Comparison of ENCODE assay signal across 14 cellular contexts in genomic region chr2:207938886-207939285, GRCh38.
"Had no signal": no experiment of that assay in that cellular context is flagged by ENCODE, and none has a peak within 500 bp of the region (broad histone marks: within the 10 kb centered on the region; RNA-seq: fewer than 3 reads in every experiment).

No MANE protein-coding gene starts in this region.

- H3K4me1 ChIP-seq: parathyroid adenoma, vagina had no signal

- DNase-seq: activated CD4-positive, alpha-beta T cell treated with anti-CD3 and anti-CD28 coated beads for 48 hours; activated CD8-positive, alpha-beta memory T cell treated with anti-CD3 and anti-CD28 coated beads, Interleukin-2, amount 50 U/mL, for 4 hours; activated CD8-positive, alpha-beta T cell treated with anti-CD3 and anti-CD28 coated beads, Interleukin-2, amount 10 ng/mL, durations not matched to agents 7 days and 5 days; activated effector memory CD4-positive, alpha-beta T cell treated with anti-CD3 and anti-CD28 coated beads, Interleukin-2, amount 50 U/mL, for 16 hours; activated T-cell treated with anti-CD3 and anti-CD28 coated beads, Interleukin-2, amount 50 U/mL, for 48 hours; caudate nucleus; naive thymus-derived CD8-positive, alpha-beta T cell; stimulated activated CD4-positive, alpha-beta T cell treated with anti-CD3 and anti-CD28 coated beads, Interleukin-12 subunit alpha, Interleukin-12 subunit beta, amount 100 ng/mL, for 4 hours; T-helper 2 cell had no signal

- H3K27me3 Mint-ChIP-seq: activated naive CD4-positive, alpha-beta T cell treated with anti-CD3 and anti-CD28 coated beads, Interleukin-2, amount 50 U/mL, for 24 hours; naive thymus-derived CD8-positive, alpha-beta T cell; stimulated activated memory B cell treated with anti-CD40 and anti-IgM and Interleukin-4, amounts not matched to agents 10 μg/mL and 1 μg/mL and 100 μg/mL, for 72 hours had no signal

- H3K4me3 ChIP-seq: vagina had no signal

- H3K27ac ChIP-seq: neutrophil, parathyroid adenoma, vagina had no signal

- H3K4me3 Mint-ChIP-seq: activated CD8-positive, alpha-beta T cell treated with anti-CD3 and anti-CD28 coated beads, Interleukin-2, amount 10 ng/mL, durations not matched to agents 7 days and 5 days; activated naive CD4-positive, alpha-beta T cell treated with anti-CD3 and anti-CD28 coated beads, Interleukin-2, amount 50 U/mL, for 24 hours; naive thymus-derived CD8-positive, alpha-beta T cell; stimulated activated memory B cell treated with anti-CD40 and anti-IgM and Interleukin-4, amounts not matched to agents 10 μg/mL and 1 μg/mL and 100 μg/mL, for 72 hours had no signal

- ATAC-seq: activated CD8-positive, alpha-beta T cell treated with anti-CD3 and anti-CD28 coated beads, Interleukin-2, amount 10 ng/mL, durations not matched to agents 7 days and 5 days; naive thymus-derived CD8-positive, alpha-beta T cell; stimulated activated memory B cell treated with anti-CD40 and anti-IgM and Interleukin-4, amounts not matched to agents 10 μg/mL and 1 μg/mL and 100 μg/mL, for 72 hours had no signal

- H3K27me3 ChIP-seq: neutrophil, vagina had no signal

- H3K9ac ChIP-seq: parathyroid adenoma had no signal

- H3K36me3 ChIP-seq: vagina had no signal

- H3K9me3 Mint-ChIP-seq: activated naive CD4-positive, alpha-beta T cell treated with anti-CD3 and anti-CD28 coated beads, Interleukin-2, amount 50 U/mL, for 24 hours; naive thymus-derived CD8-positive, alpha-beta T cell; stimulated activated memory B cell treated with anti-CD40 and anti-IgM and Interleukin-4, amounts not matched to agents 10 μg/mL and 1 μg/mL and 100 μg/mL, for 72 hours had no signal

- H2AFZ ChIP-seq: parathyroid adenoma had no signal

- H3K9me3 ChIP-seq: neutrophil, vagina had no signal

- H3K27ac Mint-ChIP-seq: activated CD8-positive, alpha-beta T cell treated with anti-CD3 and anti-CD28 coated beads, Interleukin-2, amount 10 ng/mL, durations not matched to agents 7 days and 5 days; activated naive CD4-positive, alpha-beta T cell treated with anti-CD3 and anti-CD28 coated beads, Interleukin-2, amount 50 U/mL, for 24 hours; stimulated activated memory B cell treated with anti-CD40 and anti-IgM and Interleukin-4, amounts not matched to agents 10 μg/mL and 1 μg/mL and 100 μg/mL, for 72 hours had no signal
